In the genomic region with DNA sequence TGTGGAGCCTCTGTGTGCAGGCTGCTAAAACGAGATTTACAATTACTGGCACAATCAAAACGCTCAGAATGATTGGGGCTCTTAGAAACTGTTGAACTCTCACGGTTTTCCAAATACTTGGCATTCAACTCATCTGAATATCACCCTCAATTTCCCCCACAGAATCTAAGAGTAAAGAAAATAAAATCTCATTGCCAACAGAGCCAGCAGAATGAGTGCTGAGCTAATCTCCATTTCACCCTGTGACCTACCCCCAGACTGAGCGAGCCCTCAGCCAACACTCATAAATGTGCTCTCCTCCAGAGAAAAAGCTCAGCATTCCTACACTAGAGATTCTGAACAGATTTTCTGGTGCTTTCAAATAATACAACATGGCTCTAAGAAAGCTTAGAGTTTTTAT, we compare ENCODE assay signal across 20 cellular contexts. TPM values are rescaled to one million over a fixed set of nuclear protein-coding genes. Genes with fewer than 3 reads are reported as not detected.
DNase-seq lines count a peak whose midpoint lies in the region; ATAC-seq and TF ChIP-seq lines count a peak whose summit lies in the region.
"Had no signal": no experiment of that assay in that cellular context is flagged by ENCODE, and none has a peak within 500 bp of the region (broad histone marks: within the 10 kb centered on the region; RNA-seq: fewer than 3 reads in every experiment).

No MANE protein-coding gene starts in this region.

- peak; percentile 16 for DNase-seq in choroid plexus epithelial cell (ENCODE audit: low read depth)
- DNase-seq in sciatic nerve (ENCODE audit: low spot score) = no peak
- no peak for DNase-seq in AG08396 (ENCODE audit: low spot score)
- DNase-seq in activated naive CD4-positive, alpha-beta T cell treated with anti-CD3 and anti-CD28 coated beads, Interleukin-2, amount 10 ng/mL, durations not matched to agents 7 days and 5 days = no peak
- no peak for DNase-seq in glutamatergic neuron
- no peak for DNase-seq in NOMO-1 (lab: John Stamatoyannopoulos, UW; ENCODE audit: unreplicated experiment in 2 of 2)
- DNase-seq: AML-193; Caco-2; DMS79 treated with DMSO at 0.1 percent for 48 hours; GF-D8; KBM-7; NCI-H1048; NCI-H2107; NCI-H226; NCI-H69; NK-92 treated with Interleukin-12 subunit alpha and Interleukin-12 subunit beta, amount 100 ng/mL, for 24 hours had no signal

- no peak overlapping the region for H3K27ac Mint-ChIP-seq in activated naive CD4-positive, alpha-beta T cell treated with anti-CD3 and anti-CD28 coated beads, Interleukin-2, amount 10 ng/mL, durations not matched to agents 7 days and 5 days
- H3K27ac Mint-ChIP-seq in glutamatergic neuron (ENCODE audit: unreplicated experiment) = no peak overlapping the region

- H3K4me1 Mint-ChIP-seq in activated naive CD4-positive, alpha-beta T cell treated with anti-CD3 and anti-CD28 coated beads, Interleukin-2, amount 10 ng/mL, durations not matched to agents 7 days and 5 days = no peaks in the 10 kb centered on the region
- H3K4me1 Mint-ChIP-seq in glutamatergic neuron (ENCODE audit: low read depth, unreplicated experiment) = no peaks in the 10 kb centered on the region

- TF ChIP-seq CTCF in HEK293 (tag by site-specific recombination; IDR thresholded peaks at IDR 0.05) (no peak), choroid plexus epithelial cell (conservative IDR thresholded peaks at IDR 0.05; ENCODE audit: low read depth, low read length) (no peak), glutamatergic neuron (IDR thresholded peaks at IDR 0.05; ENCODE audit: partially characterized antibody, unreplicated experiment) (no peak)

- H3K4me3 ChIP-seq in HEK293 (ENCODE audit: low read depth, low read length) = no peak overlapping the region
- no peak overlapping the region for H3K4me3 ChIP-seq in choroid plexus epithelial cell (ENCODE audit: low read depth, low read length)
- H3K4me3 ChIP-seq in mesodermal cell (ENCODE audit: extremely low read depth, insufficient read depth, low read length, poor library complexity, severe bottlenecking) = no peak overlapping the region
- H3K4me3 ChIP-seq: A549 had no signal

- 68 to 73% methylated on average over 3 to 4 of the region's 4 CpGs for WGBS in mesodermal cell (ENCODE audit: insufficient coverage in 2 of 2), 2 experiments

- no peaks in the 10 kb centered on the region; the same call in 1 of the 2 replicates for H3K9me3 ChIP-seq in HEK293 (ENCODE audit: control insufficient read depth, insufficient read depth, low read depth, low read length)
- no peaks in the 10 kb centered on the region for H3K9me3 ChIP-seq in mesodermal cell (ENCODE audit: control insufficient read depth, low read length)
- H3K9me3 ChIP-seq: A549, Caco-2 had no signal

- intact Hi-C loops in sciatic nerve (cut with DNase I) = no loop called here

- no peaks in the 10 kb centered on the region for H3K4me1 ChIP-seq in HEK293 (ENCODE audit: control insufficient read depth, insufficient read depth, low read length)
- H3K4me1 ChIP-seq in mesodermal cell (ENCODE audit: control insufficient read depth, insufficient read depth, low read length, poor library complexity, severe bottlenecking) = no peaks in the 10 kb centered on the region
- H3K4me1 ChIP-seq: Caco-2 had no signal

- H3K9me3 Mint-ChIP-seq in activated naive CD4-positive, alpha-beta T cell treated with anti-CD3 and anti-CD28 coated beads, Interleukin-2, amount 10 ng/mL, durations not matched to agents 7 days and 5 days = no peaks in the 10 kb centered on the region
- no peaks in the 10 kb centered on the region for H3K9me3 Mint-ChIP-seq in glutamatergic neuron (ENCODE audit: unreplicated experiment)

- H3K27ac ChIP-seq in HEK293 (ENCODE audit: extremely low read depth, low read depth, low read length) = no peak overlapping the region
- H3K27ac ChIP-seq in mesodermal cell (ENCODE audit: low read depth, low read length, severe bottlenecking) = peak overlapping the region; percentile 38
- H3K27ac ChIP-seq: A549, RWPE1 had no signal

- CTCF ChIA-PET in HEK293 (lab: Yijun Ruan, JAX) = no interaction called here
- CTCF ChIA-PET in activated naive CD4-positive, alpha-beta T cell treated with anti-CD3 and anti-CD28 coated beads, Interleukin-2, amount 10 ng/mL, durations not matched to agents 7 days and 5 days (lab: Charles Lee) = no interaction called here

- H3K36me3 ChIP-seq in HEK293 (ENCODE audit: control insufficient read depth in 2 of 2, insufficient read depth in 1 of 2, low read length in 2 of 2) (no peaks in the 10 kb centered on the region), mesodermal cell (ENCODE audit: control insufficient read depth, insufficient read depth, low read length) (no peaks in the 10 kb centered on the region)

- H3K4me3 Mint-ChIP-seq in activated naive CD4-positive, alpha-beta T cell treated with anti-CD3 and anti-CD28 coated beads, Interleukin-2, amount 10 ng/mL, durations not matched to agents 7 days and 5 days = no peak overlapping the region
- H3K4me3 Mint-ChIP-seq in glutamatergic neuron (ENCODE audit: unreplicated experiment) = no peak overlapping the region

- POLR2A ChIA-PET in HEK293 (lab: Yijun Ruan, JAX) = no interaction called here

- H3K27me3 Mint-ChIP-seq in activated naive CD4-positive, alpha-beta T cell treated with anti-CD3 and anti-CD28 coated beads, Interleukin-2, amount 10 ng/mL, durations not matched to agents 7 days and 5 days = peaks cover 14% of the 10 kb centered on the region
- H3K27me3 Mint-ChIP-seq in glutamatergic neuron (ENCODE audit: unreplicated experiment) = no peaks in the 10 kb centered on the region

- ATAC-seq in sciatic nerve = peak; percentile 90
- ATAC-seq: A549 had no signal

- H3K36me3 Mint-ChIP-seq in activated naive CD4-positive, alpha-beta T cell treated with anti-CD3 and anti-CD28 coated beads, Interleukin-2, amount 10 ng/mL, durations not matched to agents 7 days and 5 days = no peaks in the 10 kb centered on the region
- H3K36me3 Mint-ChIP-seq in glutamatergic neuron (ENCODE audit: unreplicated experiment) = peaks cover 11% of the 10 kb centered on the region

TF ChIP-seq in HEK293, 187 proteins besides CTCF, POLR2A, EP300 and RAD21:
- TF ChIP-seq ZNF561 (tag by site-specific recombination; IDR thresholded peaks at IDR 0.05; ENCODE audit: borderline replicate concordance) (no peak), SP3 (tag by site-specific recombination; IDR thresholded peaks at IDR 0.05) (no peak), ZFP3 (tag by site-specific recombination; IDR thresholded peaks at IDR 0.05; ENCODE audit: low read depth) (no peak)
- TF ChIP-seq, protein P1, sequence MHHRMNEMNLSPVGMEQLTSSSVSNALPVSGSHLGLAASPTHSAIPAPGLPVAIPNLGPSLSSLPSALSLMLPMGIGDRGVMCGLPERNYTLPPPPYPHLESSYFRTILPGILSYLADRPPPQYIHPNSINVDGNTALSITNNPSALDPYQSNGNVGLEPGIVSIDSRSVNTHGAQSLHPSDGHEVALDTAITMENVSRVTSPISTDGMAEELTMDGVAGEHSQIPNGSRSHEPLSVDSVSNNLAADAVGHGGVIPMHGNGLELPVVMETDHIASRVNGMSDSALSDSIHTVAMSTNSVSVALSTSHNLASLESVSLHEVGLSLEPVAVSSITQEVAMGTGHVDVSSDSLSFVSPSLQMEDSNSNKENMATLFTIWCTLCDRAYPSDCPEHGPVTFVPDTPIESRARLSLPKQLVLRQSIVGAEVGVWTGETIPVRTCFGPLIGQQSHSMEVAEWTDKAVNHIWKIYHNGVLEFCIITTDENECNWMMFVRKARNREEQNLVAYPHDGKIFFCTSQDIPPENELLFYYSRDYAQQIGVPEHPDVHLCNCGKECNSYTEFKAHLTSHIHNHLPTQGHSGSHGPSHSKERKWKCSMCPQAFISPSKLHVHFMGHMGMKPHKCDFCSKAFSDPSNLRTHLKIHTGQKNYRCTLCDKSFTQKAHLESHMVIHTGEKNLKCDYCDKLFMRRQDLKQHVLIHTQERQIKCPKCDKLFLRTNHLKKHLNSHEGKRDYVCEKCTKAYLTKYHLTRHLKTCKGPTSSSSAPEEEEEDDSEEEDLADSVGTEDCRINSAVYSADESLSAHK (tag by site-specific recombination; IDR thresholded peaks at IDR 0.05) = peak; percentile 43; the same call in 1 of the 2 replicates

RNA-seq across cellular contexts. Expression of gene TMED7, which starts 35.3 kb away (rescaled TPM):
- 80.6 TPM for polyA plus RNA-seq in mesodermal cell (2013, experiment 1 of 2)
- 86.8 TPM for polyA plus RNA-seq in mesodermal cell (2013, experiment 2 of 2)
- total RNA-seq in sciatic nerve (72.5 TPM), glutamatergic neuron (ENCODE audit: unreplicated experiment) (66.8 TPM)

RNA-seq across cellular contexts. Expression of gene TICAM2, which starts 58.9 kb away (rescaled TPM):
- 0.15 TPM for polyA plus RNA-seq in mesodermal cell (2013, experiment 1 of 2)
- not detected for polyA plus RNA-seq in mesodermal cell (2013, experiment 2 of 2)
- total RNA-seq in sciatic nerve = 5.9 TPM
- 0.42 TPM for total RNA-seq in glutamatergic neuron (ENCODE audit: unreplicated experiment)
